In genomic region chr13:51063909-51064308, GRCh38 we compare ENCODE assay signal across 3 cellular contexts.
TF ChIP-seq lines count a peak whose summit lies in the region.

No MANE protein-coding gene starts in this region.

TF ChIP-seq in HepG2, 621 proteins besides CTCF, POLR2A, EP300 and RAD21:
- no peak for TF ChIP-seq RFX1 (IDR thresholded peaks at IDR 0.05)
- TF ChIP-seq ZNF75D (CRISPR knock-in tag; IDR thresholded peaks at IDR 0.05; ENCODE audit: borderline replicate concordance), result no peak
- no peak for TF ChIP-seq HBP1 (CRISPR knock-in tag; IDR thresholded peaks at IDR 0.05; ENCODE audit: low read depth)
TF ChIP-seq in HepG2: peak in this region for 0.

TF ChIP-seq in H1, 55 proteins besides CTCF, POLR2A, EP300 and RAD21:
- TF ChIP-seq POLR2AphosphoS5 (IDR thresholded peaks at IDR 0.05; ENCODE audit: low read depth, low read length) (no peak), NRF1 (IDR thresholded peaks at IDR 0.05; ENCODE audit: low read depth, low read length) (no peak), SIN3A (conservative IDR thresholded peaks at IDR 0.05 in 1 of 2, IDR thresholded peaks at IDR 0.05 in 1 of 2; ENCODE audit: low read depth in 1 of 2, low read length in 2 of 2) (no peak), EGR1 (IDR thresholded peaks at IDR 0.05; ENCODE audit: borderline replicate concordance, low read depth, low read length) (no peak), MAFK (IDR thresholded peaks at IDR 0.05; ENCODE audit: low read depth, low read length) (no peak), JUN (IDR thresholded peaks at IDR 0.05; ENCODE audit: low read depth, low read length) (no peak), SAP30 (IDR thresholded peaks at IDR 0.05; ENCODE audit: insufficient read depth, insufficient replicate concordance, low read length) (no peak), ASH2L (IDR thresholded peaks at IDR 0.05; ENCODE audit: low read length) (no peak), EZH2 (IDR thresholded peaks at IDR 0.05; ENCODE audit: low read depth, low read length, severe bottlenecking) (no peak), SP1 (IDR thresholded peaks at IDR 0.05; ENCODE audit: low read depth, low read length) (no peak), SUZ12 (IDR thresholded peaks at IDR 0.05; ENCODE audit: low read length) (no peak), TBP (IDR thresholded peaks at IDR 0.05; ENCODE audit: low read depth, low read length) (no peak), SIX5 (IDR thresholded peaks at IDR 0.05; ENCODE audit: low read depth, low read length) (no peak), MAX (IDR thresholded peaks at IDR 0.05) (no peak), HDAC2 (IDR thresholded peaks at IDR 0.05; ENCODE audit: borderline replicate concordance in 1 of 2, low read depth in 2 of 2, low read length in 2 of 2) (no peak), ZNF274 (IDR thresholded peaks at IDR 0.05; ENCODE audit: borderline replicate concordance, extremely low read depth, low read length) (no peak), CHD7 (IDR thresholded peaks at IDR 0.05; ENCODE audit: insufficient replicate concordance, low read length) (no peak), SP2 (IDR thresholded peaks at IDR 0.05; ENCODE audit: low read length) (no peak)
TF ChIP-seq in H1: peak in this region for 0.

TF ChIP-seq in neural cell, 6 proteins besides CTCF, POLR2A, EP300 and RAD21:
- TF ChIP-seq POLR2AphosphoS5 (IDR thresholded peaks at IDR 0.05) (peak; percentile 22), MXI1 (conservative IDR thresholded peaks at IDR 0.05; ENCODE audit: poor library complexity, severe bottlenecking) (no peak), EZH2 (IDR thresholded peaks at IDR 0.05; ENCODE audit: borderline replicate concordance, insufficient read depth, low read length, poor library complexity, severe bottlenecking) (no peak)
